In the genomic region with DNA sequence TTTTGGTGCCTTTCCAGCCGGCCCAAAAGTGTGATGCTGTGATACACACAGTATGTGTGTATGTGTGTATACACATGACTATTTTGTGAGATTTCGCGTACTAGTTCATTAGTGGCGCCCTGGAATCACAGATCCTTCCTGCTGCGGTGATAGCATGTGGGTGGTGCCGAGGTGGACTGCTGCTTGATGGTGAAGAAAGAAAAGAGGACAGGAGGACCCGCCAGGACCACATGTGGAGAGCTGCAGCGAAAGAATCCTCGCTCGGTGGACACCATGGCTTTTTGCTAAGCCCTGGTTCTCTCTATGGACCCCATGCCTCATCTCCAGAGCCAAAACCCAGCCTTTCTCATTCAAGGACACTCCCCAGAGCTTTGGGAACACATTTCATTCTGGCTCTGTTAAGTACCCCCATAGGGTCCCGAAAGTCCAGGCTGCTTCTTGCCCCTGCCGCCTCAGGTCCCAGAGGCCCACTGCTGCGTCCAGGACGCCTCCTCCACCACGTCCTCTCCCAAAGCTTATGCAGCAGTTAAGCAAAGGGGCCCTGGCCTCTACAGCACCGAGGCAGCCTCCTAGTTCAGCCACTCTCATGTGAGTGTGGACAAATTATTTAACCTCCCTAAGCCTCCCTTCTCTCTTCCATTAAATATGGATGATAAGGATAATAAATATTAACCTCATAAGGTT, we compare ENCODE assay signal across 30 cellular contexts.
"Had no signal": no experiment of that assay in that cellular context is flagged by ENCODE, and none has a peak within 500 bp of the region (broad histone marks: within the 10 kb centered on the region; RNA-seq: fewer than 3 reads in every experiment).

No MANE protein-coding gene starts in this region.

- H3K4me1 Mint-ChIP-seq: brain, nephron had no signal

- H3K27ac Mint-ChIP-seq: activated CD8-positive, alpha-beta memory T cell treated with anti-CD3 and anti-CD28 coated beads, Interleukin-2, amount 10 ng/mL, durations not matched to agents 7 days and 5 days; activated CD8-positive, alpha-beta T cell treated with anti-CD3 and anti-CD28 coated beads for 36 hours; activated naive CD8-positive, alpha-beta T cell treated with anti-CD3 and anti-CD28 coated beads, Interleukin-2, amount 10 ng/mL, durations not matched to agents 7 days and 5 days; activated T-cell treated with anti-CD3 and anti-CD28 coated beads, Interleukin-2, amount 50 U/mL, for 72 hours; nephron had no signal

- H3K4me1 ChIP-seq: ascending aorta, colonic mucosa, gastrocnemius medialis, left lung, testis, transverse colon had no signal

- H3K27me3 ChIP-seq: ascending aorta, cardiac muscle cell, colonic mucosa, gastrocnemius medialis, left lung, testis, transverse colon had no signal

- ATAC-seq: activated CD8-positive, alpha-beta memory T cell treated with anti-CD3 and anti-CD28 coated beads, Interleukin-2, amount 10 ng/mL, durations not matched to agents 7 days and 5 days; activated CD8-positive, alpha-beta T cell treated with anti-CD3 and anti-CD28 coated beads for 36 hours; activated T-cell treated with anti-CD3 and anti-CD28 coated beads, Interleukin-2, amount 50 U/mL, for 72 hours; gastrocnemius medialis; left lung had no signal

- DNase-seq: activated CD4-positive, alpha-beta T cell treated with anti-CD3 and anti-CD28 coated beads for 1 hour; activated CD4-positive, alpha-beta T cell treated with anti-CD3 and anti-CD28 coated beads, Interleukin-2, amount 50 U/mL, for 1 hour; activated CD8-positive, alpha-beta memory T cell treated with anti-CD3 and anti-CD28 coated beads, Interleukin-2, amount 10 ng/mL, durations not matched to agents 7 days and 5 days; activated CD8-positive, alpha-beta T cell treated with anti-CD3 and anti-CD28 coated beads for 36 hours; activated effector memory CD4-positive, alpha-beta T cell treated with Interleukin-2 at 50 U/mL for 16 hours; activated naive CD4-positive, alpha-beta T cell treated with Interleukin-2 at 50 U/mL for 16 hours; activated naive CD8-positive, alpha-beta T cell treated with anti-CD3 and anti-CD28 coated beads, Interleukin-2, amount 10 ng/mL, durations not matched to agents 7 days and 5 days; activated T-cell treated with anti-CD3 and anti-CD28 coated beads for 4 hours; activated T-cell treated with anti-CD3 and anti-CD28 coated beads, Interleukin-2, amount 50 U/mL, for 72 hours; cerebellar nuclear complex; colonic mucosa; effector CD8-positive, alpha-beta T cell; gastrocnemius medialis; glutamatergic neuron; left lung; mesendoderm; nucleus accumbens; right cardiac atrium; stimulated activated naive CD8-positive, alpha-beta T cell treated with anti-CD3 and anti-CD28 coated beads, Interleukin-15, Interleukin-2, amounts not matched to agents 100 U/mL and 50 U/mL, for 24 hours; T-helper 2 cell; testis; transverse colon had no signal

- H3K9me3 ChIP-seq: ascending aorta, colonic mucosa, gastrocnemius medialis, left lung, testis, transverse colon had no signal

- H3K27ac ChIP-seq: ascending aorta, cardiac muscle cell, colonic mucosa, gastrocnemius medialis, left lung, testis, transverse colon had no signal

- FAIRE-seq: islet of Langerhans, urothelium cell line had no signal

- H3K4me3 Mint-ChIP-seq: activated CD8-positive, alpha-beta memory T cell treated with anti-CD3 and anti-CD28 coated beads, Interleukin-2, amount 10 ng/mL, durations not matched to agents 7 days and 5 days; activated CD8-positive, alpha-beta T cell treated with anti-CD3 and anti-CD28 coated beads for 36 hours; activated naive CD8-positive, alpha-beta T cell treated with anti-CD3 and anti-CD28 coated beads, Interleukin-2, amount 10 ng/mL, durations not matched to agents 7 days and 5 days; activated T-cell treated with anti-CD3 and anti-CD28 coated beads, Interleukin-2, amount 50 U/mL, for 72 hours; brain; nephron; WTC11 had no signal

- H3K9me3 Mint-ChIP-seq: activated CD8-positive, alpha-beta T cell treated with anti-CD3 and anti-CD28 coated beads for 36 hours; activated naive CD8-positive, alpha-beta T cell treated with anti-CD3 and anti-CD28 coated beads, Interleukin-2, amount 10 ng/mL, durations not matched to agents 7 days and 5 days; activated T-cell treated with anti-CD3 and anti-CD28 coated beads, Interleukin-2, amount 50 U/mL, for 72 hours; brain; nephron had no signal

- H3K4me3 ChIP-seq: ascending aorta, cardiac muscle cell, colonic mucosa, gastrocnemius medialis, left lung, lung, testis, transverse colon had no signal

- H3K36me3 ChIP-seq: ascending aorta, cardiac muscle cell, colonic mucosa, gastrocnemius medialis, left lung, transverse colon had no signal

- H3K36me3 Mint-ChIP-seq: activated CD8-positive, alpha-beta memory T cell treated with anti-CD3 and anti-CD28 coated beads, Interleukin-2, amount 10 ng/mL, durations not matched to agents 7 days and 5 days; activated naive CD8-positive, alpha-beta T cell treated with anti-CD3 and anti-CD28 coated beads, Interleukin-2, amount 10 ng/mL, durations not matched to agents 7 days and 5 days; brain; WTC11 had no signal

- H3K27me3 Mint-ChIP-seq: brain had no signal
